Comparison of ENCODE assay signal across 8 cellular contexts in the genomic region with DNA sequence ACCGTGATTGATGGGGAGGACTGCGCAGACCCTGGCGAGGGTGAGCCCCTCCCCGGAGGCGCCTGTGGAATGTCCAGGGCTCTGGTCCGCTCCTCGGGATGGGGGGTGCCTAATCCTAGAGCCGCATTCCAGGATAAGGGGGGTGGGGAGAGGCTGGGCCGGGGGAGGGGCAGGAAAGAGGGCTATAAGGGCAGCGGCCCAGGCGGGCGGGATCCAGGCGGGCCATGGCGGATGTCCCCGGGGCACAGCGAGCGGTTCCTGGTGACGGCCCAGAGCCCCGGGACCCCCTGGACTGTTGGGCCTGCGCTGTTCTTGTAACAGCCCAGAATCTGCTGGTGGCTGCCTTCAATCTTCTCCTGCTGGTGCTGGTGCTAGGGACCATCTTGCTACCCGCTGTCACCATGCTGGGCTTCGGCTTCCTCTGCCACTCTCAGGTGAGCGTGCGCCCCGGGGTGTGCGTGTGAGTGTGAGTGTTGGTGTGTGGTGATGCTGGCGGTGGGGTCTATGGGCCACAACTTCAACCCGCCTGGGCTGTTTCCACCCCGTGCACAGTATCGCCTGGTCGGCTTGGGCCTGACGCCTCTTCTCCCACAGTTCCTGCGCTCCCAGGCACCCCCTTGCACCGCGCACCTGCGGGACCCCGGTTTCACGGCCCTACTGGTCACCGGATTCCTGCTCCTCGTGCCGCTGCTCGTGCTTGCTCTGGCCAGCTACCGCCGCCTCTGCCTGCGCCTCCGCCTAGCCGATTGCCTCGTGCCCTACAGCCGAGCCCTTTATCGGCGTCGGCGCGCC. TPM values are rescaled to one million over a fixed set of nuclear protein-coding genes. Genes with fewer than 3 reads are reported as not detected.
DNase-seq lines count a peak whose midpoint lies in the region; ATAC-seq, FAIRE-seq and TF ChIP-seq lines count a peak whose summit lies in the region.

A gene with protein sequence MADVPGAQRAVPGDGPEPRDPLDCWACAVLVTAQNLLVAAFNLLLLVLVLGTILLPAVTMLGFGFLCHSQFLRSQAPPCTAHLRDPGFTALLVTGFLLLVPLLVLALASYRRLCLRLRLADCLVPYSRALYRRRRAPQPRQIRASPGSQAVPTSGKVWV (plus strand): TSS at position 216 of the 792 bp plus-strand sequence. CDS start 9 bp downstream, at position 225.

- no peaks in the 10 kb centered on the region for H3K9me3 Mint-ChIP-seq in activated naive CD8-positive, alpha-beta T cell treated with anti-CD3 and anti-CD28 coated beads for 36 hours
- no peaks in the 10 kb centered on the region for H3K9me3 Mint-ChIP-seq in activated naive CD8-positive, alpha-beta T cell treated with anti-CD3 and anti-CD28 coated beads, Interleukin-2, amount 50 U/mL, for 24 hours
- no peaks in the 10 kb centered on the region for H3K9me3 Mint-ChIP-seq in chondrocyte (ENCODE audit: low read depth)

- no peak within 1 kb of the TSS for H3K4me3 Mint-ChIP-seq in activated naive CD8-positive, alpha-beta T cell treated with anti-CD3 and anti-CD28 coated beads for 36 hours
- H3K4me3 Mint-ChIP-seq in activated naive CD8-positive, alpha-beta T cell treated with anti-CD3 and anti-CD28 coated beads, Interleukin-2, amount 50 U/mL, for 24 hours, result no peak within 1 kb of the TSS
- H3K4me3 Mint-ChIP-seq in chondrocyte (ENCODE audit: unreplicated experiment), result no peak within 1 kb of the TSS

- peak within 1 kb of the TSS; percentile 14 for H2AK5ac ChIP-seq in mesenchymal stem cell (ENCODE audit: low read length, severe bottlenecking)

- H3K27ac ChIP-seq in mesenchymal stem cell (ENCODE audit: low read length, poor library complexity, severe bottlenecking), result peak within 1 kb of the TSS; percentile 19

- H3K4me2 ChIP-seq in mesenchymal stem cell (ENCODE audit: low read length, poor library complexity, severe bottlenecking), result peak within 1 kb of the TSS; percentile 77

- no peaks in the 10 kb centered on the region for H3K27me3 ChIP-seq in mesenchymal stem cell (ENCODE audit: control insufficient read depth in 1 of 2, insufficient read depth in 1 of 2, low read length in 2 of 2)

- H3K27me3 Mint-ChIP-seq in activated naive CD8-positive, alpha-beta T cell treated with anti-CD3 and anti-CD28 coated beads for 36 hours, result no peaks in the 10 kb centered on the region
- no peaks in the 10 kb centered on the region for H3K27me3 Mint-ChIP-seq in activated naive CD8-positive, alpha-beta T cell treated with anti-CD3 and anti-CD28 coated beads, Interleukin-2, amount 50 U/mL, for 24 hours
- H3K27me3 Mint-ChIP-seq in chondrocyte (ENCODE audit: low read depth), result no peaks in the 10 kb centered on the region

- H3K79me1 ChIP-seq in mesenchymal stem cell (replicated peaks; ENCODE audit: low read length, poor library complexity, severe bottlenecking), result peaks cover 31% of the 10 kb centered on the region

- no peak for ATAC-seq in activated naive CD8-positive, alpha-beta T cell treated with anti-CD3 and anti-CD28 coated beads, Interleukin-2, amount 50 U/mL, for 24 hours
- ATAC-seq in HG03135 (IDR thresholded peaks at IDR 0.05; ENCODE audit: unreplicated experiment), result no peak

- no peak within 1 kb of the TSS for H2BK5ac ChIP-seq in mesenchymal stem cell (ENCODE audit: low read depth, low read length, poor library complexity, severe bottlenecking)

- peak within 1 kb of the TSS; percentile 55 to 87 for H3K4ac ChIP-seq in mesenchymal stem cell (ENCODE audit: low read depth in 1 of 2, low read length in 2 of 2)

- WGBS in mesenchymal stem cell, result 3% methylated on average over 44 of the region's 54 CpGs

- peaks cover 41% of the 10 kb centered on the region for H3K4me1 Mint-ChIP-seq in activated naive CD8-positive, alpha-beta T cell treated with anti-CD3 and anti-CD28 coated beads for 36 hours
- peaks cover 32% of the 10 kb centered on the region for H3K4me1 Mint-ChIP-seq in activated naive CD8-positive, alpha-beta T cell treated with anti-CD3 and anti-CD28 coated beads, Interleukin-2, amount 50 U/mL, for 24 hours
- H3K4me1 Mint-ChIP-seq in chondrocyte (ENCODE audit: low read depth), result peaks cover 5% of the 10 kb centered on the region

- peak within 1 kb of the TSS; percentile 28 for H3K27ac Mint-ChIP-seq in activated naive CD8-positive, alpha-beta T cell treated with anti-CD3 and anti-CD28 coated beads for 36 hours
- H3K27ac Mint-ChIP-seq in activated naive CD8-positive, alpha-beta T cell treated with anti-CD3 and anti-CD28 coated beads, Interleukin-2, amount 50 U/mL, for 24 hours, result no peak within 1 kb of the TSS
- peak within 1 kb of the TSS; percentile 61 for H3K27ac Mint-ChIP-seq in chondrocyte (ENCODE audit: unreplicated experiment)

- H3K23ac ChIP-seq in mesenchymal stem cell (ENCODE audit: low read length in 2 of 2), result peak within 1 kb of the TSS in 1 of 2 experiments; percentile 81

- peak within 1 kb of the TSS; percentile 60 for H2BK15ac ChIP-seq in mesenchymal stem cell (ENCODE audit: low read depth, poor library complexity, severe bottlenecking)

- peak within 1 kb of the TSS in 1 of 2 experiments; percentile 90 for H2BK12ac ChIP-seq in mesenchymal stem cell (ENCODE audit: low read length in 2 of 2)

- H3K36me3 ChIP-seq in mesenchymal stem cell (ENCODE audit: control insufficient read depth in 1 of 2, insufficient read depth in 2 of 2, low read depth in 1 of 2, low read length in 2 of 2), result peaks cover 41 to 42% of the 10 kb centered on the region in 2 experiments

- peak within 1 kb of the TSS; percentile 95 for H4K91ac ChIP-seq in mesenchymal stem cell (ENCODE audit: low read length)

- H3K36me3 Mint-ChIP-seq in activated naive CD8-positive, alpha-beta T cell treated with anti-CD3 and anti-CD28 coated beads for 36 hours, result peaks cover 27% of the 10 kb centered on the region
- H3K36me3 Mint-ChIP-seq in activated naive CD8-positive, alpha-beta T cell treated with anti-CD3 and anti-CD28 coated beads, Interleukin-2, amount 50 U/mL, for 24 hours (ENCODE audit: low read depth), result peaks cover 42% of the 10 kb centered on the region
- H3K36me3 Mint-ChIP-seq in chondrocyte (ENCODE audit: low read depth), result peaks cover 9% of the 10 kb centered on the region

- peak within 1 kb of the TSS; percentile 71 to 97 for H3K18ac ChIP-seq in mesenchymal stem cell (ENCODE audit: low read depth in 1 of 2, low read length in 2 of 2)

- DNase-seq in activated naive CD8-positive, alpha-beta T cell treated with anti-CD3 and anti-CD28 coated beads for 36 hours, result no peak
- DNase-seq in activated naive CD8-positive, alpha-beta T cell treated with anti-CD3 and anti-CD28 coated beads, Interleukin-2, amount 50 U/mL, for 24 hours, result no peak
- no peak for DNase-seq in chondrocyte (ENCODE audit: low spot score)
- DNase-seq in mesenchymal stem cell, result peak; percentile 50
- peak; percentile 53 for DNase-seq in ureter (ENCODE audit: low spot score)
- no peak for DNase-seq in dedifferentiated amniotic fluid mesenchymal stem cell (ENCODE audit: extremely low spot score)
- no peak for DNase-seq in D721Med (ENCODE audit: insufficient read length, low spot score)

- no peak for FAIRE-seq in D721Med (lab: Jason Lieb, UNC)

- H3K14ac ChIP-seq in mesenchymal stem cell (ENCODE audit: low read length in 2 of 2), result peak within 1 kb of the TSS in 1 of 2 experiments; percentile 87

- H3K4me1 ChIP-seq in mesenchymal stem cell (ENCODE audit: control insufficient read depth, insufficient read depth, low read depth, low read length), result peaks cover 37% of the 10 kb centered on the region

- H2BK120ac ChIP-seq in mesenchymal stem cell (ENCODE audit: low read depth, low read length), result peak within 1 kb of the TSS; percentile 39

- H3K4me3 ChIP-seq in mesenchymal stem cell (ENCODE audit: insufficient read depth in 1 of 2, low read depth in 1 of 2, low read length in 2 of 2), result peak within 1 kb of the TSS; percentile 56 to 94

- H4K8ac ChIP-seq in mesenchymal stem cell (ENCODE audit: low read length), result peak within 1 kb of the TSS; percentile 30

- no peaks in the 10 kb centered on the region for H3K9me3 ChIP-seq in mesenchymal stem cell (ENCODE audit: control insufficient read depth, low read length)

- peak within 1 kb of the TSS; percentile 96 for H3K9ac ChIP-seq in mesenchymal stem cell (ENCODE audit: low read length)

- H2AFZ ChIP-seq in mesenchymal stem cell (ENCODE audit: low read depth, low read length), result no peak within 1 kb of the TSS

- TF ChIP-seq CTCF in chondrocyte (IDR thresholded peaks at IDR 0.05) (no peak), D721Med (IDR thresholded peaks at IDR 0.05; ENCODE audit: insufficient read depth, missing control alignments) (no peak)

RNA-seq across cellular contexts. Expression of the gene that starts here (rescaled TPM):
- total RNA-seq in activated naive CD8-positive, alpha-beta T cell treated with anti-CD3 and anti-CD28 coated beads for 36 hours, result 1 to 10 TPM; 4.2 to 4.8 TPM
- total RNA-seq in chondrocyte, result 1.6 to 1.9 TPM (median 1.8 TPM) in 3 replicates
- 79.2 TPM for polyA plus RNA-seq in mesenchymal stem cell (2013, experiment 1 of 2)
- polyA plus RNA-seq in mesenchymal stem cell (2013, experiment 2 of 2), result 76.9 TPM
- 9.9 TPM for total RNA-seq in ureter

Comparison
In these comparisons a context has a peak if more than half of its experiments do, and no peak if none do; other contexts are left out.
1. DNase-seq: peak in mesenchymal stem cell (single experiment) and ureter (single experiment); none in activated naive CD8-positive, alpha-beta T cell treated with anti-CD3 and anti-CD28 coated beads for 36 hours (single experiment), activated naive CD8-positive, alpha-beta T cell treated with anti-CD3 and anti-CD28 coated beads, Interleukin-2, amount 50 U/mL, for 24 hours (single experiment), chondrocyte (single experiment), dedifferentiated amniotic fluid mesenchymal stem cell (single experiment) and D721Med (single experiment).